In the genomic region with DNA sequence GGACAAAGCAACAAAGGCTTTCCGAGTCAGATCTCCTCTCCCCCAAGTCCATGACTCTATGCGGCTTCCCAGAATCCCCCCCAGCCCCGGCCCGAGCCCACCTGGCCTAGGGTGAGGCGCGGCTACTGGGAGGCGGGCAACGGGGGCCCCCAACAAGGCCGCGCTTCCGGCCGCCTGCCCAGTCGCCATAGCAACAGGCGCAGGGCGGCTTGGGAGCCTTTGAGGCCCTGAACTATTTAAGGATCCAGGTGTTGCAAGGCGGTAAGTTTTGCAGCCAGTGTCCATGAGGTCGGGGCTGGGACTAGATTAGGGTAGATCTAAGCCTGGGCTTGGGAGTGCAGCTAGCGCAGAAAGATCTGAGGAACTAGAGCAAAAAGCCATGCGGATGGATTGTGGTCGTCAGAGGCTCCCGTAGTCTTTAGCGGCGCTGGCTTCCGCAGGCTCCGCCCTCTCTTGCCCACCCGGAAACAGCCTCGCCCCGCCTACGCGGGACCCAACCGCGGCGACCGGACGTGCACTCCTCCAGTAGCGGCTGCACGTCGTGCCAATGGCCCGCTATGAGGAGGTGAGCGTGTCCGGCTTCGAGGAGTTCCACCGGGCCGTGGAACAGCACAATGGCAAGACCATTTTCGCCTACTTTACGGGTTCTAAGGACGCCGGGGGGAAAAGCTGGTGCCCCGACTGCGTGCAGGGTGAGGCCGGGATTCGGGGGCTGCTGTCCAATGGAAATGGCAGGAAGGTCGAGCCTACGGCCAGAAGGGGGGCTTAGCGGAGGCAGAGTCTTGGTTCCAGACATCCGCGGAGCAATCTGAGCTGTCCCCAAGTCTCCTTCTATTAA, we compare ENCODE assay signal across 8 cellular contexts. TPM values are rescaled to one million over a fixed set of nuclear protein-coding genes. Genes with fewer than 3 reads are reported as not detected.
DNase-seq lines count a peak whose midpoint lies in the region; ATAC-seq, FAIRE-seq and TF ChIP-seq lines count a peak whose summit lies in the region.

A gene (minus strand): TSS at position 176 of the 838 bp plus-strand sequence. CDS start 5,608 bp downstream, outside the sequence.
A gene (plus strand): TSS at position 525 of the 838 bp plus-strand sequence. CDS start 23 bp downstream, at position 548.

- H3K4me1 ChIP-seq in astrocyte (ENCODE audit: insufficient read depth, low read length), result peaks cover 28% of the 10 kb centered on the region

- H3K36me3 Mint-ChIP-seq in astrocyte (ENCODE audit: low read depth, unreplicated experiment), result peaks cover 9% of the 10 kb centered on the region

- peak within 1 kb of the TSS; percentile 74 for H2AFZ ChIP-seq in astrocyte (ENCODE audit: low read depth, low read length)

- H3K9me3 Mint-ChIP-seq in astrocyte (ENCODE audit: unreplicated experiment), result no peaks in the 10 kb centered on the region

- H3K9me3 ChIP-seq in astrocyte (ENCODE audit: insufficient read depth, low read depth, low read length), result no peaks in the 10 kb centered on the region

- no peak for FAIRE-seq in astrocyte (lab: Jason Lieb, UNC)

- no peaks in the 10 kb centered on the region for H3K27me3 ChIP-seq in astrocyte (ENCODE audit: insufficient read depth, low read length)

- H4K20me1 ChIP-seq in astrocyte (ENCODE audit: insufficient read depth, low read length), result peaks cover 77% of the 10 kb centered on the region

- H3K4me1 Mint-ChIP-seq in astrocyte (ENCODE audit: low read depth, unreplicated experiment), result peaks cover 26% of the 10 kb centered on the region

- no peaks in the 10 kb centered on the region for H3K27me3 Mint-ChIP-seq in astrocyte (ENCODE audit: low read depth, unreplicated experiment)

- peak within 1 kb of the TSS; percentile 96 for H3K4me2 ChIP-seq in astrocyte (ENCODE audit: low read length)

- DNase-seq in NCI-H2029 treated with DMSO at 0.1 percent for 48 hours (lab: John Stamatoyannopoulos, UW), result peak; percentile 20
- DNase-seq in T-helper 22 cell (ENCODE audit: low read depth), result peak; percentile 79
- DNase-seq in astrocyte (ENCODE audit: low read depth), result peak; percentile 87
- DNase-seq in hepatic stellate cell (ENCODE audit: low spot score), result peak; percentile 86
- peak; percentile 98 for DNase-seq in retina
- DNase-seq in cortex of kidney (lab: John Stamatoyannopoulos, UW), result no peak

- peak; percentile 90 for ATAC-seq in GM18502 (IDR thresholded peaks at IDR 0.05; ENCODE audit: poor library complexity, unreplicated experiment)
- peak; percentile 78 for ATAC-seq in HG02938 (IDR thresholded peaks at IDR 0.05; ENCODE audit: unreplicated experiment)

- peak within 1 kb of the TSS; percentile 97 for H3K4me3 Mint-ChIP-seq in astrocyte (ENCODE audit: unreplicated experiment)

- H3K27ac Mint-ChIP-seq in astrocyte (ENCODE audit: unreplicated experiment), result peak within 1 kb of the TSS; percentile 99

- peak within 1 kb of the TSS; percentile 78 for H3K4me3 ChIP-seq in astrocyte (ENCODE audit: insufficient read depth, low read depth, low read length)

- no peak for TF ChIP-seq CTCF in astrocyte (IDR thresholded peaks at IDR 0.05; ENCODE audit: insufficient read depth, low read depth, low read length)

- H3K27ac ChIP-seq in astrocyte (ENCODE audit: low read depth, low read length), result peak within 1 kb of the TSS; percentile 76

- H3K79me2 ChIP-seq in astrocyte (ENCODE audit: insufficient read depth, low read length), result peaks cover 55% of the 10 kb centered on the region

- peak within 1 kb of the TSS; percentile 81 for H3K9ac ChIP-seq in astrocyte (ENCODE audit: low read length)

- peaks cover 12% of the 10 kb centered on the region for H3K36me3 ChIP-seq in astrocyte (ENCODE audit: insufficient read depth, low read length)

RNA-seq across cellular contexts. Expression of the first gene that starts in this region (rescaled TPM):
- total RNA-seq in astrocyte, result 23.3 and 25.4 TPM in 2 replicates

RNA-seq across cellular contexts. Expression of the second gene that starts in this region (rescaled TPM):
- total RNA-seq in astrocyte, result 141 and 158 TPM in 2 replicates
